Comparison of ENCODE assay signal across 11 cellular contexts in the genomic region with DNA sequence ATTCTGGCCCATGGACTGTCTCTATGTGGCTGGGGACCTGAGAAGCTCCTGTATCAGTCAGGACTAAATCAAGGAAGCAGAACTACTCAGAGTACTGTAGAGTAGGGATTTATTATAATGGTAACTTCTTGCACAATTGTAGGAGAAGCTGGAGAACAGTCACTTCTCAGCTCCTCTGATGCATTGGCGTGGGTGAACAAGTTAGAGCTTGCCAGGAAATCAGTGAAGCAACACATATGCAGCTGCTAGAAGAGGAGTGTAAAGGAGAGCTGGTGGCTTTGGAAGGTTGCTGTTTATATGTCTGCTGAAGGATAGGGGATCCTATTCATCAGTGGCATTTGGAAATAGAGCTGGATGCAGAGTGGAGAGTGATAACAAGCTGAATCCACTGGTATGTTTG.
DNase-seq lines count a peak whose midpoint lies in the region; ATAC-seq and TF ChIP-seq lines count a peak whose summit lies in the region.
"Had no signal": no experiment of that assay in that cellular context is flagged by ENCODE, and none has a peak within 500 bp of the region (broad histone marks: within the 10 kb centered on the region; RNA-seq: fewer than 3 reads in every experiment).

No MANE protein-coding gene starts in this region.

- ATAC-seq in left lung (peak; percentile 47), HG03159 (IDR thresholded peaks at IDR 0.05; ENCODE audit: unreplicated experiment) (no peak), HG03342 (IDR thresholded peaks at IDR 0.05; ENCODE audit: unreplicated experiment) (no peak)
- ATAC-seq in natural killer cell treated with Interleukin-12 subunit alpha and Interleukin-12 subunit beta and Interleukin-15 and Interleukin-18, amount 100 ng/mL, for 72 hours, result no peak
- ATAC-seq: CD8-positive, alpha-beta T cell had no signal

- H3K4me3 ChIP-seq in cardiac fibroblast (replicated peaks in 1 of 2; ENCODE audit: low read depth in 2 of 2, low read length in 2 of 2) (no peak overlapping the region), left lung (no peak overlapping the region)

- DNase-seq in AG08396 (ENCODE audit: low spot score), result peak; percentile 47
- peak; percentile 88 for DNase-seq in LHCN-M2 (ENCODE audit: low read depth)
- peak; percentile 87 to 94 for DNase-seq in cardiac fibroblast (ENCODE audit: low read depth in 2 of 2)
- DNase-seq in left lung, result no peak
- no peak for DNase-seq in natural killer cell treated with Interleukin-12 subunit alpha and Interleukin-12 subunit beta and Interleukin-15 and Interleukin-18, amount 100 ng/mL, for 72 hours (ENCODE audit: low spot score)
- no peak for DNase-seq in occipital lobe (lab: John Stamatoyannopoulos, UW)
- DNase-seq: activated CD4-positive, alpha-beta T cell treated with anti-CD3 and anti-CD28 coated beads, Interleukin-2, amount 50 U/mL, for 4 hours; activated naive CD8-positive, alpha-beta T cell treated with anti-CD3 and anti-CD28 coated beads, Interleukin-2, amount 10 ng/mL, durations not matched to agents 7 days and 5 days; CD8-positive, alpha-beta T cell had no signal

- peaks cover 9% of the 10 kb centered on the region for H3K9me3 Mint-ChIP-seq in natural killer cell treated with Interleukin-12 subunit alpha and Interleukin-12 subunit beta and Interleukin-15 and Interleukin-18, amount 100 ng/mL, for 72 hours

- no peaks in the 10 kb centered on the region for H3K27me3 ChIP-seq in left lung

- no peaks in the 10 kb centered on the region for H3K4me1 ChIP-seq in left lung

- no peak overlapping the region for H3K4me3 Mint-ChIP-seq in natural killer cell treated with Interleukin-12 subunit alpha and Interleukin-12 subunit beta and Interleukin-15 and Interleukin-18, amount 100 ng/mL, for 72 hours
- H3K4me3 Mint-ChIP-seq: activated naive CD8-positive, alpha-beta T cell treated with anti-CD3 and anti-CD28 coated beads, Interleukin-2, amount 10 ng/mL, durations not matched to agents 7 days and 5 days; CD8-positive, alpha-beta T cell had no signal

- H3K4me1 Mint-ChIP-seq in natural killer cell treated with Interleukin-12 subunit alpha and Interleukin-12 subunit beta and Interleukin-15 and Interleukin-18, amount 100 ng/mL, for 72 hours (ENCODE audit: low read depth in 2 of 2), result no peaks in the 10 kb centered on the region
- H3K4me1 Mint-ChIP-seq: activated naive CD8-positive, alpha-beta T cell treated with anti-CD3 and anti-CD28 coated beads, Interleukin-2, amount 10 ng/mL, durations not matched to agents 7 days and 5 days had no signal

- intact Hi-C loops in left lung (cut with DNase I), result no loop called here

- no peaks in the 10 kb centered on the region for H3K36me3 Mint-ChIP-seq in natural killer cell treated with Interleukin-12 subunit alpha and Interleukin-12 subunit beta and Interleukin-15 and Interleukin-18, amount 100 ng/mL, for 72 hours
- H3K36me3 Mint-ChIP-seq: activated naive CD8-positive, alpha-beta T cell treated with anti-CD3 and anti-CD28 coated beads, Interleukin-2, amount 10 ng/mL, durations not matched to agents 7 days and 5 days; CD8-positive, alpha-beta T cell had no signal

- no peak for TF ChIP-seq CTCF in cardiac fibroblast (IDR thresholded peaks at IDR 0.05; ENCODE audit: low read depth, low read length)
- no peak for TF ChIP-seq CTCF in left lung (IDR thresholded peaks at IDR 0.05)

- no peaks in the 10 kb centered on the region for H3K36me3 ChIP-seq in left lung

- H3K27ac Mint-ChIP-seq in natural killer cell treated with Interleukin-12 subunit alpha and Interleukin-12 subunit beta and Interleukin-15 and Interleukin-18, amount 100 ng/mL, for 72 hours, result no peak overlapping the region
- H3K27ac Mint-ChIP-seq: activated naive CD8-positive, alpha-beta T cell treated with anti-CD3 and anti-CD28 coated beads, Interleukin-2, amount 10 ng/mL, durations not matched to agents 7 days and 5 days; CD8-positive, alpha-beta T cell had no signal

- H3K27me3 Mint-ChIP-seq in natural killer cell treated with Interleukin-12 subunit alpha and Interleukin-12 subunit beta and Interleukin-15 and Interleukin-18, amount 100 ng/mL, for 72 hours, result no peaks in the 10 kb centered on the region
- H3K27me3 Mint-ChIP-seq: activated naive CD8-positive, alpha-beta T cell treated with anti-CD3 and anti-CD28 coated beads, Interleukin-2, amount 10 ng/mL, durations not matched to agents 7 days and 5 days had no signal

- H3K27ac ChIP-seq in left lung, result no peak overlapping the region

- H3K9me3 ChIP-seq in left lung, result peaks cover 0 to 9% of the 10 kb centered on the region in 2 donors

Comparison
In these comparisons a context has a peak if more than half of its experiments do, and no peak if none do; other contexts are left out.
1. DNase-seq: peak in AG08396 (single experiment), LHCN-M2 (single experiment) and cardiac fibroblast (2 of 2); none in left lung (0 of 2), natural killer cell treated with Interleukin-12 subunit alpha and Interleukin-12 subunit beta and Interleukin-15 and Interleukin-18, amount 100 ng/mL, for 72 hours (single experiment) and occipital lobe (single experiment).